23 cellular contexts compared by ENCODE assay signal in the genomic region with DNA sequence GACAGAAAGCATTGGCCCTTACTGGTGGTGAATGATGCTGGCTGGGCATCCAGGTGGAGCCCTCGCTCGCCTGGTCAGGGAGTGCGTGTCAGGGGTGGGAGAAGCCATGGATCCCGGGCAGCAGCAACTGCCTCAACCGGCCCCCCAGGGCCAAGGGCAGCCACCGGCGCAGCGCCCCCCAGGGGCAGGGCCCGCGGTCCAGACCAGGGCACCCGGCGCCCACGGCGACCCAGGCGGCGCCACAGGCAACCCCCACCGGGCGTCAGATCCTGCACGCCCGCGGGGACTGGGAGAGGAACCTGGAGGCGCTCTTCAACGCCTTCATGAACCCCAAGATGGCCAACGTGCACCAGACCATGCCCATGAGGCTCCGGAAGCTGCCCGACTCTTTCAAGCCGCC.
DNase-seq lines count a peak whose midpoint lies in the region; ATAC-seq and TF ChIP-seq lines count a peak whose summit lies in the region.
"Had no signal": no experiment of that assay in that cellular context is flagged by ENCODE, and none has a peak within 500 bp of the region (broad histone marks: within the 10 kb centered on the region; RNA-seq: fewer than 3 reads in every experiment).

No MANE protein-coding gene starts in this region.

- H3K4me1 Mint-ChIP-seq in HFFc6 (ENCODE audit: low read depth) (no peaks in the 10 kb centered on the region), chondrocyte (ENCODE audit: low read depth) (no peaks in the 10 kb centered on the region)
- H3K4me1 Mint-ChIP-seq: B cell had no signal

- H3K27me3 Mint-ChIP-seq in HFFc6 (ENCODE audit: insufficient read depth) (no peaks in the 10 kb centered on the region; the same call in 1 of the 2 replicates), chondrocyte (ENCODE audit: low read depth) (no peaks in the 10 kb centered on the region)

- H4K8ac ChIP-seq in neuronal stem cell (ENCODE audit: low read depth, low read length): no peak overlapping the region

- intact Hi-C loops in right cardiac atrium (cut with DNase I): no loop called here
- intact Hi-C loops in left ventricle myocardium superior (cut with micrococcal nuclease): no loop called here

- H3K9me3 ChIP-seq in right cardiac atrium (ENCODE audit: control insufficient read depth, low read length) (no peaks in the 10 kb centered on the region), neuronal stem cell (replicated peaks in 1 of 2; ENCODE audit: control insufficient read depth in 2 of 2, insufficient read depth in 1 of 2, low read depth in 1 of 2, low read length in 2 of 2) (no peaks in the 10 kb centered on the region)
- H3K9me3 ChIP-seq: A549 had no signal

- H2BK12ac ChIP-seq in neuronal stem cell (ENCODE audit: low read length): no peak overlapping the region

- peaks cover under 1% of the 10 kb centered on the region; the same call in 1 of the 2 replicates for H3K9me3 Mint-ChIP-seq in HFFc6
- H3K9me3 Mint-ChIP-seq in chondrocyte (ENCODE audit: low read depth): peaks cover 16% of the 10 kb centered on the region

- no peak overlapping the region for H3K23ac ChIP-seq in neuronal stem cell (ENCODE audit: low read depth, low read length, poor library complexity)

- H3K4me3 Mint-ChIP-seq in HFFc6: no peak overlapping the region
- H3K4me3 Mint-ChIP-seq in chondrocyte (ENCODE audit: unreplicated experiment): no peak overlapping the region
- H3K4me3 Mint-ChIP-seq: B cell; CD4-positive, alpha-beta T cell; CD8-positive, alpha-beta T cell had no signal

- ATAC-seq in right cardiac atrium (no peak), left ventricle myocardium superior (no peak), HG03342 (IDR thresholded peaks at IDR 0.05; ENCODE audit: unreplicated experiment) (no peak)
- ATAC-seq: A549; CD8-positive, alpha-beta T cell; GM12878 had no signal

- peak overlapping the region; percentile 17 for H3K18ac ChIP-seq in neuronal stem cell (ENCODE audit: low read length)

- peak; percentile 23; the same call in 1 of the 2 replicates for TF ChIP-seq CTCF in HFFc6 (IDR thresholded peaks at IDR 0.05)
- TF ChIP-seq CTCF in chondrocyte (IDR thresholded peaks at IDR 0.05): no peak

- H2BK5ac ChIP-seq in neuronal stem cell (ENCODE audit: low read length): peak overlapping the region; percentile 39

- H2BK15ac ChIP-seq in neuronal stem cell (ENCODE audit: low read length): no peak overlapping the region

- H3K4me3 ChIP-seq in right cardiac atrium (ENCODE audit: low read length) (no peak overlapping the region), neuronal stem cell (ENCODE audit: low read length in 2 of 2) (no peak overlapping the region)
- H3K4me3 ChIP-seq: A549; BLaER1 treated with 17β-estradiol and CSF1 and Interleukin-3, amounts not matched to agents 10 nM and 100 nM; GM12878 had no signal

- DNase-seq in right cardiac atrium: peak in 2 of 3 donors; percentile 31 to 40
- no peak for DNase-seq in left ventricle myocardium superior
- DNase-seq in HFFc6: no peak
- no peak for DNase-seq in neuronal stem cell (ENCODE audit: low spot score)
- no peak for DNase-seq in chondrocyte (ENCODE audit: low spot score)
- DNase-seq: AML-193; CD4-positive, alpha-beta T cell; CD8-positive, alpha-beta T cell; COR-L47; DMS 273 treated with DMSO at 0.1 percent for 48 hours; DMS153; DMS53; DMS79; DND-41; EL; GDM1 had no signal

- H4K91ac ChIP-seq in neuronal stem cell (ENCODE audit: low read depth, low read length, poor library complexity): no peak overlapping the region

- WGBS in right cardiac atrium: 95% methylated on average over 27 of the region's 27 CpGs
- no CpG with 5 or more reads among the region's 27 CpGs for WGBS in neuronal stem cell (ENCODE audit: extremely low coverage in 2 of 2, insufficient read length in 2 of 2, insufficient replicate concordance in 1 of 2), 2 donors

- H3K4me2 ChIP-seq in neuronal stem cell (ENCODE audit: insufficient read depth, low read length, poor library complexity, severe bottlenecking): no peak overlapping the region
- H3K4me2 ChIP-seq: A549; BLaER1 treated with 17β-estradiol and CSF1 and Interleukin-3, amounts not matched to agents 10 nM and 100 nM had no signal

- H3K9ac ChIP-seq in neuronal stem cell (ENCODE audit: low read depth, low read length, poor library complexity): no peak overlapping the region
- H3K9ac ChIP-seq: BLaER1 treated with 17β-estradiol and CSF1 and Interleukin-3, amounts not matched to agents 10 nM and 100 nM had no signal

- H3K4me1 ChIP-seq in right cardiac atrium (ENCODE audit: control insufficient read depth, insufficient read depth, low read length) (no peaks in the 10 kb centered on the region), neuronal stem cell (ENCODE audit: control insufficient read depth in 2 of 2, insufficient read depth in 1 of 2, low read depth in 1 of 2, low read length in 2 of 2) (no peaks in the 10 kb centered on the region)
- H3K4me1 ChIP-seq: A549; BLaER1 treated with 17β-estradiol and CSF1 and Interleukin-3, amounts not matched to agents 10 nM and 100 nM had no signal

- no peak overlapping the region for H3K4ac ChIP-seq in neuronal stem cell (ENCODE audit: low read length)

- H3K36me3 Mint-ChIP-seq in HFFc6 (ENCODE audit: low read depth): no peaks in the 10 kb centered on the region
- H3K36me3 Mint-ChIP-seq in chondrocyte (ENCODE audit: low read depth): no peaks in the 10 kb centered on the region
- H3K36me3 Mint-ChIP-seq: CD8-positive, alpha-beta T cell had no signal

- H2AFZ ChIP-seq in neuronal stem cell (ENCODE audit: low read length): no peak overlapping the region

- H3K27me3 ChIP-seq in right cardiac atrium (ENCODE audit: control insufficient read depth, insufficient read depth): no peaks in the 10 kb centered on the region
- H3K27me3 ChIP-seq in neuronal stem cell (ENCODE audit: control insufficient read depth in 3 of 3, insufficient read depth in 3 of 3, low read depth in 1 of 3, low read length in 3 of 3): no peaks in the 10 kb centered on the region
- H3K27me3 ChIP-seq: BLaER1 treated with 17β-estradiol and CSF1 and Interleukin-3, amounts not matched to agents 10 nM and 100 nM had no signal

- H3K27ac ChIP-seq in right cardiac atrium (ENCODE audit: low read length) (no peak overlapping the region), neuronal stem cell (replicated peaks; ENCODE audit: low read length) (no peak overlapping the region)
- H3K27ac ChIP-seq: 22Rv1; A549; BLaER1 treated with 17β-estradiol and CSF1 and Interleukin-3, amounts not matched to agents 10 nM and 100 nM; C4-2B had no signal

- no peak overlapping the region for H3K14ac ChIP-seq in neuronal stem cell (ENCODE audit: low read length)

- no peak overlapping the region for H2BK120ac ChIP-seq in neuronal stem cell (ENCODE audit: low read depth, low read length)

- H3K79me1 ChIP-seq in neuronal stem cell (ENCODE audit: low read depth, low read length): no peaks in the 10 kb centered on the region

- no peak overlapping the region for H2AK5ac ChIP-seq in neuronal stem cell (ENCODE audit: low read depth, low read length)

- H3K27ac Mint-ChIP-seq in HFFc6: no peak overlapping the region
- H3K27ac Mint-ChIP-seq in chondrocyte (ENCODE audit: unreplicated experiment): no peak overlapping the region
- H3K27ac Mint-ChIP-seq: B cell; CD4-positive, alpha-beta T cell; CD8-positive, alpha-beta T cell had no signal

- H3K36me3 ChIP-seq in neuronal stem cell (replicated peaks in 1 of 2; ENCODE audit: control insufficient read depth in 2 of 2, insufficient read depth in 2 of 2, low read length in 2 of 2): no peaks in the 10 kb centered on the region
- H3K36me3 ChIP-seq: BLaER1 treated with 17β-estradiol and CSF1 and Interleukin-3, amounts not matched to agents 10 nM and 100 nM had no signal

Comparison
In these comparisons a context has a peak if more than half of its experiments do, and no peak if none do; other contexts are left out.
1. DNase-seq: peak in right cardiac atrium (2 of 3); none in left ventricle myocardium superior (single experiment), HFFc6 (single experiment), neuronal stem cell (single experiment) and chondrocyte (single experiment).